Comparison of ENCODE assay signal across 19 cellular contexts in the genomic region with DNA sequence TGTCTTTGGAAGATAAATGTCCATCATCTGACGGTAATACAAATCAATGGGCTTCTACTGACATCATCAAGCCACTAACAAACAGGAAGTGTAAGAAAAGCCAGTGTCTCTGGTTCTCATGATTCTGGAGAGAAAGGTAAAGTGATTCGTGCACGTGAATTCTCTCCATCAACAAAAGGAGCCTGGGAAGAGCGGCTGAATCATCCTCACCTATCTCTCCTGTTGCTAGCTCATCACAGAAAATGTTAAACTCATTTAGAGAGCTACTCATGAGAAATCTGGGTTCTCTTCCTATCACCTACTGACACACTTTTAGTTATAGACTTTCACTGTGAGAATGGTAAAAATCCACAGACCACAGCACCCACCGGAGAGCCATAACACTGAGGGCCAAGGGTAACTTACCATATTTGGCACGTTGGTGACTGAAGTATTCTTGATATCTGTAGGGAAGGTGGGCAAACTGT.
DNase-seq lines count a peak whose midpoint lies in the region; ATAC-seq and TF ChIP-seq lines count a peak whose summit lies in the region.
"Had no signal": no experiment of that assay in that cellular context is flagged by ENCODE, and none has a peak within 500 bp of the region (broad histone marks: within the 10 kb centered on the region; RNA-seq: fewer than 3 reads in every experiment).

No MANE protein-coding gene starts in this region.

- 97% methylated on average over 6 of the region's 6 CpGs for WGBS in SK-N-SH (ENCODE audit: low lambda C conversion rate)

- no peak for ATAC-seq in HG02763 (IDR thresholded peaks at IDR 0.05; ENCODE audit: unreplicated experiment)
- ATAC-seq: left ventricle myocardium superior, Right ventricle myocardium inferior had no signal

- H3F3A ChIP-seq in SK-N-SH (replicated peaks; ENCODE audit: insufficient read depth) = no peaks in the 10 kb centered on the region

- H3K36me3 ChIP-seq in HUES48 (ENCODE audit: control insufficient read depth, insufficient read depth, low read length) (peaks cover 22% of the 10 kb centered on the region), SK-N-SH (replicated peaks in 1 of 2; ENCODE audit: control insufficient read depth in 1 of 2, insufficient read depth in 2 of 2, low read length in 1 of 2) (peaks cover 8 to 14% of the 10 kb centered on the region in 2 experiments)

- H3K4me3 ChIP-seq in HUES48 (ENCODE audit: low read depth, low read length) (no peak overlapping the region), epithelial cell of esophagus (ENCODE audit: low read length) (no peak overlapping the region), SK-N-SH (ENCODE audit: low read depth in 2 of 2, low read length in 1 of 2) (no peak overlapping the region)
- H3K4me3 ChIP-seq: ascending aorta, GM23248 had no signal

- POLR2A ChIA-PET in SK-N-SH (lab: Yijun Ruan, JAX) = no interaction called here

- H4K20me1 ChIP-seq in SK-N-SH (ENCODE audit: insufficient read depth) = peaks cover 100% of the 10 kb centered on the region

- H3K27ac ChIP-seq in HUES48 (ENCODE audit: low read depth, low read length) = peak overlapping the region; percentile 46
- H3K27ac ChIP-seq in SK-N-SH (ENCODE audit: low read depth in 2 of 2, low read length in 1 of 2) = no peak overlapping the region
- H3K27ac ChIP-seq: ascending aorta, GM23248 had no signal

- no peak for TF ChIP-seq CTCF in epithelial cell of esophagus (IDR thresholded peaks at IDR 0.05; ENCODE audit: insufficient read depth, low read depth, low read length, missing control alignments)
- no peak for TF ChIP-seq CTCF in SK-N-SH (IDR thresholded peaks at IDR 0.05)

- no peaks in the 10 kb centered on the region for H3K9me2 ChIP-seq in SK-N-SH

- H3K79me2 ChIP-seq in SK-N-SH (ENCODE audit: insufficient read depth) = peaks cover 94% of the 10 kb centered on the region

- no peaks in the 10 kb centered on the region for H3K9me3 ChIP-seq in HUES48 (ENCODE audit: control insufficient read depth, insufficient read depth, low read length)
- no peaks in the 10 kb centered on the region for H3K9me3 ChIP-seq in SK-N-SH
- H3K9me3 ChIP-seq: ascending aorta had no signal

- TF ChIP-seq EP300 in SK-N-SH (IDR thresholded peaks at IDR 0.05; ENCODE audit: borderline replicate concordance in 1 of 2, low read depth in 1 of 2, low read length in 1 of 2) = no peak

- peak; percentile 15 for DNase-seq in stimulated activated CD4-positive, alpha-beta T cell treated with anti-CD3 and anti-CD28 coated beads, Interleukin-4, amount 100 ng/mL, for 24 hours
- no peak for DNase-seq in stimulated activated CD4-positive, alpha-beta T cell treated with anti-CD3 and anti-CD28 coated beads, Interleukin-4, amount 100 ng/mL, for 1 hour
- DNase-seq in epithelial cell of esophagus (ENCODE audit: low read depth) (peak; percentile 32), SK-N-SH (no peak), ecto neural progenitor cell (ENCODE audit: low spot score) (no peak)
- no peak for DNase-seq in effector CD4-positive, alpha-beta T cell
- DNase-seq: activated B cell treated with CpG ODN at 0.5 μM for 24 hours; AML-193; foreskin fibroblast; GM23248; KG1; left ventricle myocardium superior; NCI-H2081; NCI-H510A; stimulated activated CD8-positive, alpha-beta memory T cell treated with anti-CD3 and anti-CD28 coated beads, Interleukin-4, amount 100 ng/mL, for 48 hours had no signal

- no peak overlapping the region for H3K9ac ChIP-seq in HUES48 (ENCODE audit: low read depth, low read length)
- H3K9ac ChIP-seq in SK-N-SH = no peak overlapping the region
- H3K9ac ChIP-seq: GM23248 had no signal

- TF ChIP-seq RAD21 in SK-N-SH (IDR thresholded peaks at IDR 0.05; ENCODE audit: low read length) = no peak

- CTCF ChIA-PET in SK-N-SH (lab: Yijun Ruan, JAX) = no interaction called here

- H3K27me3 ChIP-seq in HUES48 (ENCODE audit: control insufficient read depth, insufficient read depth, low read length) (no peaks in the 10 kb centered on the region), SK-N-SH (ENCODE audit: insufficient read depth) (no peaks in the 10 kb centered on the region)
- H3K27me3 ChIP-seq: ascending aorta had no signal

- H2AFZ ChIP-seq in SK-N-SH (ENCODE audit: low read depth) = no peak overlapping the region
- H2AFZ ChIP-seq: GM23248 had no signal

- H3K4me2 ChIP-seq in SK-N-SH = no peak overlapping the region

- H3K4me1 ChIP-seq in HUES48 (ENCODE audit: control insufficient read depth, insufficient read depth, low read length) = peaks cover 21% of the 10 kb centered on the region
- H3K4me1 ChIP-seq in SK-N-SH (ENCODE audit: control insufficient read depth in 1 of 2, insufficient read depth in 2 of 2, low read depth in 1 of 2, low read length in 1 of 2) = peaks cover 0 to 2% of the 10 kb centered on the region in 2 experiments; a peak in 1 of 4 replicates

TF ChIP-seq in SK-N-SH, 30 proteins besides CTCF, POLR2A, EP300 and RAD21:
- no peak for TF ChIP-seq TAF1 (IDR thresholded peaks at IDR 0.05; ENCODE audit: borderline replicate concordance, low read depth, low read length)
- no peak for TF ChIP-seq EZH2phosphoT487 (IDR thresholded peaks at IDR 0.05; ENCODE audit: borderline replicate concordance, low read depth)
- TF ChIP-seq, protein P1, sequence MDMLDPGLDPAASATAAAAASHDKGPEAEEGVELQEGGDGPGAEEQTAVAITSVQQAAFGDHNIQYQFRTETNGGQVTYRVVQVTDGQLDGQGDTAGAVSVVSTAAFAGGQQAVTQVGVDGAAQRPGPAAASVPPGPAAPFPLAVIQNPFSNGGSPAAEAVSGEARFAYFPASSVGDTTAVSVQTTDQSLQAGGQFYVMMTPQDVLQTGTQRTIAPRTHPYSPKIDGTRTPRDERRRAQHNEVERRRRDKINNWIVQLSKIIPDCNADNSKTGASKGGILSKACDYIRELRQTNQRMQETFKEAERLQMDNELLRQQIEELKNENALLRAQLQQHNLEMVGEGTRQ (IDR thresholded peaks at IDR 0.05; ENCODE audit: borderline replicate concordance, low read depth, low read length) = no peak
- no peak for TF ChIP-seq SIN3A (IDR thresholded peaks at IDR 0.05; ENCODE audit: borderline replicate concordance, low read depth, low read length)
- TF ChIP-seq POLR2AphosphoS5 (IDR thresholded peaks at IDR 0.05; ENCODE audit: low read depth, low read length) = no peak
- no peak for TF ChIP-seq NFIC (IDR thresholded peaks at IDR 0.05; ENCODE audit: borderline replicate concordance)
- no peak for TF ChIP-seq FOXM1 (IDR thresholded peaks at IDR 0.05; ENCODE audit: low read depth)
- TF ChIP-seq RCOR1 (IDR thresholded peaks at IDR 0.05; ENCODE audit: low read length) = no peak
- no peak for TF ChIP-seq ELF1 (IDR thresholded peaks at IDR 0.05)
- TF ChIP-seq GABPA (IDR thresholded peaks at IDR 0.05; ENCODE audit: low read depth) = no peak

Comparison
In these comparisons a context has a peak if more than half of its experiments do, and no peak if none do; other contexts are left out.
1. DNase-seq: peak in stimulated activated CD4-positive, alpha-beta T cell treated with anti-CD3 and anti-CD28 coated beads, Interleukin-4, amount 100 ng/mL, for 24 hours (single experiment) and epithelial cell of esophagus (single experiment); none in stimulated activated CD4-positive, alpha-beta T cell treated with anti-CD3 and anti-CD28 coated beads, Interleukin-4, amount 100 ng/mL, for 1 hour (single experiment), SK-N-SH (single experiment), ecto neural progenitor cell (single experiment) and effector CD4-positive, alpha-beta T cell (single experiment).